8 cellular contexts compared by ENCODE assay signal in the genomic region with DNA sequence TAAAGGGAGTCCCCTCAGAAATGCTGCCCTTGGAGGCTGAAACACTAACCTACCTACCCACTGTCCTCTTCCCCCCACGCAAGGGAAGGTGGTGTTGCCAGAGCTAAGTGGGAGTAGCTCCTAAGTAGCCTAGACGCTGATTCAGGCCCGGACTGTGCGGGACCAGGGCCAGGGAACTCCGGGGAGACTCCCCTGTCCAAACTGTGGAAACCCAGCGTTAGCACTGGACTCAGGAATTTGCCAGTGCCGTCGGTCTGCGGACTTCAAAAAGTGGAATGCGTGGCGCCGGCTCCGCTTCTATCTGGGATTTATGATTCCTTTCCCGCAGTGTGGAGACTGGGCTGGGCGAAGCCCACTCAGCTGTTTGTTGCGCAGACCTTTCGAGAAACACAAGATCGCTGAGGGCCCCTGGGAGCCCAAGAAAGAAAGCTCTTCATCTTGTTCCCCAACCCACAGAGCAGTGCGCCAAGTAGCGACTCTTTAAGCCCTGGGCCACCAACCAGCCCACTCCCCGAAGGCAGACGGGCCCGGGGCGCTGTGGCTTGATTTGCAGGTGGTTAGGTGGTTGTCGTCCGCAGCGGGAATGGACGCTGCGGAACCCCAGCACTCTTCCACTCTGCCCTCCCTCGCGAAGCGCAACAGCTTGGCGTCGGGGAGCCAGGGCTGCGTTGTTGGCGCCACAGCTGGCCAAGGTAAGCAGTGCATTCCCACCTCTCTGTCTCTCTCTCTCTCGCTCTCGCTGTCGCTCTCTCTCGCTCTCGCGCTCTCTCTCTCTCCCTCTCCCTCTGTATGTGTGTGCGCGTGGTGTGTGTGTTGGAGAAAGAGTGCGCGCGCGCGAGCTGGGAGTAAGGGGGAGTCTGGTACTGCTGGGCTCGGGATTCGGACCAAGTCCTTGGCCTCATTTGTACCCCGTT. TPM values are rescaled to one million over a fixed set of nuclear protein-coding genes. Genes with fewer than 3 reads are reported as not detected.
A peak's percentile ranks its signal among the peaks of the same experiment; 100 is the strongest.
DNase-seq lines count a peak whose midpoint lies in the region; ATAC-seq and TF ChIP-seq lines count a peak whose summit lies in the region.

No MANE protein-coding gene starts in this region.

- POLR2A ChIA-PET in A673 (lab: Charles Lee; ENCODE audit: low non-redundant PET): no interaction called here

- H3K4me1 Mint-ChIP-seq in osteocyte (ENCODE audit: unreplicated experiment): peaks cover 14% of the 10 kb centered on the region

- intact Hi-C loops in A673 (cut with micrococcal nuclease; ENCODE audit: unreplicated experiment): no loop called here

- H3K4me3 Mint-ChIP-seq in osteocyte (ENCODE audit: unreplicated experiment): peak overlapping the region; percentile 70

- no peaks in the 10 kb centered on the region for H3K9me3 Mint-ChIP-seq in osteocyte (ENCODE audit: unreplicated experiment)

- H3K9me3 ChIP-seq in A673 (ENCODE audit: low read depth, low read length, poor library complexity, severe bottlenecking) (no peaks in the 10 kb centered on the region), thymus (ENCODE audit: control insufficient read depth) (no peaks in the 10 kb centered on the region)

- no TSS peak for BruUV-seq in A673 (replicated peaks; lab: Mats Ljungman, UMichigan)

- H3K27ac Mint-ChIP-seq in osteocyte (ENCODE audit: unreplicated experiment): no peak overlapping the region

- CTCF ChIA-PET in A673 (lab: Charles Lee): interaction anchor here (0.6 to 0.7 kb wide), 2 partner anchors 34 to 456 kb away, joined by 3 to 4 read pairs; a partner anchor contains a TSS

- H3K4me1 ChIP-seq in A673 (ENCODE audit: insufficient read depth, low read length, poor library complexity, severe bottlenecking): peaks cover 5% of the 10 kb centered on the region
- H3K4me1 ChIP-seq in thymus (ENCODE audit: control insufficient read depth, insufficient read depth, low read length): no peaks in the 10 kb centered on the region

- WGBS in thymus: 4% methylated on average over 52 of the region's 52 CpGs

- peaks cover 43% of the 10 kb centered on the region for H3K27me3 Mint-ChIP-seq in osteocyte (ENCODE audit: unreplicated experiment)

- ATAC-seq in GM18873 (IDR thresholded peaks at IDR 0.05; ENCODE audit: low FRiP score, unreplicated experiment) (peak; percentile 95), HG03135 (IDR thresholded peaks at IDR 0.05; ENCODE audit: unreplicated experiment) (peak; percentile 93)

- H3K27ac ChIP-seq in A673 (ENCODE audit: low read depth, low read length, poor library complexity, severe bottlenecking) (no peak overlapping the region), thymus (ENCODE audit: low read depth) (no peak overlapping the region)

- H3K36me3 ChIP-seq in A673 (ENCODE audit: insufficient read depth, low read length, poor library complexity, severe bottlenecking): no peaks in the 10 kb centered on the region
- H3K36me3 ChIP-seq in thymus (ENCODE audit: control insufficient read depth, insufficient read depth): no peaks in the 10 kb centered on the region

- DNase-seq in A673 (ENCODE audit: low spot score) (peak; percentile 77), NCI-H748 treated with DMSO at 0.1 percent for 48 hours (lab: John Stamatoyannopoulos, UW) (peak; percentile 82), globus pallidus (ENCODE audit: low spot score) (peak; percentile 38), osteocyte (ENCODE audit: extremely low spot score, unreplicated experiment) (no peak)
- DNase-seq in activated T-helper 9 cell treated with anti-CD3 and anti-CD28 coated beads, Interleukin-2, amount 50 U/mL, for 16 hours (ENCODE audit: low read depth): peak; percentile 51

- H3K27me3 ChIP-seq in A673 (replicated peaks; ENCODE audit: insufficient read depth, low read depth, low read length, poor library complexity): no peaks in the 10 kb centered on the region
- peaks cover 3% of the 10 kb centered on the region for H3K27me3 ChIP-seq in thymus (ENCODE audit: control insufficient read depth, insufficient read depth)

- H3K4me3 ChIP-seq in A673 (ENCODE audit: low read depth, low read length, poor library complexity, severe bottlenecking) (peak overlapping the region; percentile 37), thymus (ENCODE audit: low read length) (peak overlapping the region; percentile 32)

- H3K36me3 Mint-ChIP-seq in osteocyte (ENCODE audit: unreplicated experiment): no peaks in the 10 kb centered on the region

- peak; percentile 53 for TF ChIP-seq CTCF in A673 (conservative IDR thresholded peaks at IDR 0.05; ENCODE audit: low read depth, low read length)
- TF ChIP-seq CTCF in osteocyte (IDR thresholded peaks at IDR 0.05): peak; percentile 45

RNA-seq across cellular contexts. Expression of a gene that starts 2.0 kb away (rescaled TPM):
- total RNA-seq in A673 (2021) (0.56 and 0.79 TPM in 2 replicates), osteocyte (0.16 TPM in 2 replicates)
- polyA plus RNA-seq in thymus: 6.4 TPM

RNA-seq across cellular contexts. Expression of a gene that starts 52.7 kb away (rescaled TPM):
- total RNA-seq in A673 (2021) (not detected in 2 replicates), osteocyte (not detected in 2 replicates)
- 0.05 TPM for polyA plus RNA-seq in thymus

RNA-seq across cellular contexts. Expression of a gene that starts 58.6 kb away (rescaled TPM):
- total RNA-seq in A673 (2021) (16.4 and 18.2 TPM in 2 replicates), osteocyte (14.3 and 14.8 TPM in 2 replicates)
- 11.8 TPM for polyA plus RNA-seq in thymus
